ENCODE assay signal across 1 cellular context in genomic region chr16:4572715-4573114, GRCh38.
TF ChIP-seq lines count a peak whose summit lies in the region.

No MANE protein-coding gene starts in this region.

TF ChIP-seq in WTC11, 78 proteins besides CTCF, POLR2A, EP300 and RAD21 (continued from another document):
- TF ChIP-seq ZNF317 (CRISPR knock-in tag; IDR thresholded peaks at IDR 0.05; ENCODE audit: borderline replicate concordance, low read depth) (no peak), IRF2 (CRISPR knock-in tag; IDR thresholded peaks at IDR 0.05; ENCODE audit: borderline replicate concordance, low read depth) (no peak), STAT6 (CRISPR knock-in tag; conservative IDR thresholded peaks at IDR 0.05; ENCODE audit: low read depth) (no peak), RORB (CRISPR knock-in tag; IDR thresholded peaks at IDR 0.05) (no peak), MAX (CRISPR knock-in tag; IDR thresholded peaks at IDR 0.05) (no peak), SMAD3 (CRISPR knock-in tag; IDR thresholded peaks at IDR 0.05; ENCODE audit: borderline replicate concordance) (no peak), GRHL2 (CRISPR knock-in tag; IDR thresholded peaks at IDR 0.05; ENCODE audit: insufficient replicate concordance, severe bottlenecking) (no peak), TCF7 (CRISPR knock-in tag; IDR thresholded peaks at IDR 0.05; ENCODE audit: low read depth) (no peak)
- TF ChIP-seq, protein P1, sequence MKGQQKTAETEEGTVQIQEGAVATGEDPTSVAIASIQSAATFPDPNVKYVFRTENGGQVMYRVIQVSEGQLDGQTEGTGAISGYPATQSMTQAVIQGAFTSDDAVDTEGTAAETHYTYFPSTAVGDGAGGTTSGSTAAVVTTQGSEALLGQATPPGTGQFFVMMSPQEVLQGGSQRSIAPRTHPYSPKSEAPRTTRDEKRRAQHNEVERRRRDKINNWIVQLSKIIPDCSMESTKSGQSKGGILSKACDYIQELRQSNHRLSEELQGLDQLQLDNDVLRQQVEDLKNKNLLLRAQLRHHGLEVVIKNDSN (CRISPR knock-in tag; IDR thresholded peaks at IDR 0.05), result no peak
